ENCODE assay signal across 1 cellular context in genomic region chr15:67254238-67255175, GRCh38.
TF ChIP-seq lines count a peak whose summit lies in the region.

TSS of gene AAGAB (minus strand) at chr15:67254661. CDS start at chr15:67254631, 30 bp downstream.
TSS of gene IQCH (plus strand) at chr15:67254786. CDS start at chr15:67254897, 111 bp downstream.

TF ChIP-seq in HepG2, 621 proteins besides CTCF, POLR2A, EP300 and RAD21 (continued from another document and continues in another):
- TF ChIP-seq ZNF350 (CRISPR knock-in tag; IDR thresholded peaks at IDR 0.05; ENCODE audit: borderline replicate concordance, low read depth) (peak; percentile 92; the same call in 1 of the 2 replicates), NR2F6 (IDR thresholded peaks at IDR 0.05) (no peak), NR2F6 (CRISPR knock-in tag; IDR thresholded peaks at IDR 0.05) (no peak; the same call in 1 of the 2 replicates), SAP130 (CRISPR knock-in tag; IDR thresholded peaks at IDR 0.05; ENCODE audit: low read depth) (peak; percentile 100), MED1 (CRISPR knock-in tag; IDR thresholded peaks at IDR 0.05) (peak; percentile 45; the same call in 1 of the 2 replicates), GPBP1L1 (CRISPR knock-in tag; IDR thresholded peaks at IDR 0.05) (no peak), SRSF9 (IDR thresholded peaks at IDR 0.05; ENCODE audit: borderline replicate concordance, insufficient read depth, low read depth, low read length, poor library complexity, severe bottlenecking) (no peak), ZNF710 (CRISPR knock-in tag; IDR thresholded peaks at IDR 0.05; ENCODE audit: borderline replicate concordance) (peak; percentile 63; the same call in 1 of the 2 replicates), ATF3 (CRISPR knock-in tag; IDR thresholded peaks at IDR 0.05) (0 out of 2 replicates have a peak, but pooled peaks have one; percentile 22), ZFY (CRISPR knock-in tag; IDR thresholded peaks at IDR 0.05) (peak; percentile 89), ARID4A (CRISPR knock-in tag; IDR thresholded peaks at IDR 0.05; ENCODE audit: borderline replicate concordance) (peak; percentile 100), HIVEP1 (CRISPR knock-in tag; IDR thresholded peaks at IDR 0.05) (peak; percentile 86), PHB2 (IDR thresholded peaks at IDR 0.05; ENCODE audit: partially characterized antibody) (no peak), ZNF121 (CRISPR knock-in tag; IDR thresholded peaks at IDR 0.05) (no peak; the same call in 1 of the 2 replicates), BRCA1 (CRISPR knock-in tag; IDR thresholded peaks at IDR 0.05) (0 out of 2 replicates have a peak, but pooled peaks have one; percentile 37), XRCC5 (optimal IDR thresholded peaks at IDR 0.05; ENCODE audit: low read length) (peak; percentile 92), ATRX (CRISPR knock-in tag; IDR thresholded peaks at IDR 0.05; ENCODE audit: borderline replicate concordance) (no peak), ZSCAN21 (CRISPR knock-in tag; IDR thresholded peaks at IDR 0.05; ENCODE audit: borderline replicate concordance) (peak; percentile 19; the same call in 1 of the 2 replicates), ZKSCAN8 (CRISPR knock-in tag; IDR thresholded peaks at IDR 0.05; ENCODE audit: borderline replicate concordance) (peak; percentile 36; the same call in 1 of the 2 replicates), ZNF709 (CRISPR knock-in tag; IDR thresholded peaks at IDR 0.05) (no peak), SUZ12 (IDR thresholded peaks at IDR 0.05; ENCODE audit: low read depth, low read length) (no peak), NONO (IDR thresholded peaks at IDR 0.05) (no peak), NONO (CRISPR knock-in tag; conservative IDR thresholded peaks at IDR 0.05) (peak; percentile 86), RFX5 (IDR thresholded peaks at IDR 0.05; ENCODE audit: low read depth, low read length) (peak; percentile 94), HNF4A (CRISPR knock-in tag; IDR thresholded peaks at IDR 0.05) (0 out of 2 replicates have a peak, but pooled peaks have one; percentile 30), ZNF724P (CRISPR knock-in tag; IDR thresholded peaks at IDR 0.05; ENCODE audit: borderline replicate concordance) (peak; percentile 55; the same call in 1 of the 2 replicates), PLRG1 (conservative IDR thresholded peaks at IDR 0.05) (no peak), KLF9 (CRISPR knock-in tag; IDR thresholded peaks at IDR 0.05; ENCODE audit: low read depth) (0 out of 2 replicates have a peak, but pooled peaks have one; percentile 35), KLF13 (CRISPR knock-in tag; IDR thresholded peaks at IDR 0.05) (peak; percentile 73; the same call in 1 of the 2 replicates), ZNF547 (CRISPR knock-in tag; IDR thresholded peaks at IDR 0.05) (peak; percentile 67; the same call in 1 of the 2 replicates), ZNF850 (CRISPR knock-in tag; conservative IDR thresholded peaks at IDR 0.05) (peak; percentile 79; the same call in 1 of the 2 replicates), ZNF30 (CRISPR knock-in tag; IDR thresholded peaks at IDR 0.05) (no peak), SMAD9 (CRISPR knock-in tag; IDR thresholded peaks at IDR 0.05) (0 out of 2 replicates have a peak, but pooled peaks have one; percentile 30)
- TF ChIP-seq, protein P1, sequence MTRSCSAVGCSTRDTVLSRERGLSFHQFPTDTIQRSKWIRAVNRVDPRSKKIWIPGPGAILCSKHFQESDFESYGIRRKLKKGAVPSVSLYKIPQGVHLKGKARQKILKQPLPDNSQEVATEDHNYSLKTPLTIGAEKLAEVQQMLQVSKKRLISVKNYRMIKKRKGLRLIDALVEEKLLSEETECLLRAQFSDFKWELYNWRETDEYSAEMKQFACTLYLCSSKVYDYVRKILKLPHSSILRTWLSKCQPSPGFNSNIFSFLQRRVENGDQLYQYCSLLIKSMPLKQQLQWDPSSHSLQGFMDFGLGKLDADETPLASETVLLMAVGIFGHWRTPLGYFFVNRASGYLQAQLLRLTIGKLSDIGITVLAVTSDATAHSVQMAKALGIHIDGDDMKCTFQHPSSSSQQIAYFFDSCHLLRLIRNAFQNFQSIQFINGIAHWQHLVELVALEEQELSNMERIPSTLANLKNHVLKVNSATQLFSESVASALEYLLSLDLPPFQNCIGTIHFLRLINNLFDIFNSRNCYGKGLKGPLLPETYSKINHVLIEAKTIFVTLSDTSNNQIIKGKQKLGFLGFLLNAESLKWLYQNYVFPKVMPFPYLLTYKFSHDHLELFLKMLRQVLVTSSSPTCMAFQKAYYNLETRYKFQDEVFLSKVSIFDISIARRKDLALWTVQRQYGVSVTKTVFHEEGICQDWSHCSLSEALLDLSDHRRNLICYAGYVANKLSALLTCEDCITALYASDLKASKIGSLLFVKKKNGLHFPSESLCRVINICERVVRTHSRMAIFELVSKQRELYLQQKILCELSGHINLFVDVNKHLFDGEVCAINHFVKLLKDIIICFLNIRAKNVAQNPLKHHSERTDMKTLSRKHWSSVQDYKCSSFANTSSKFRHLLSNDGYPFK (CRISPR knock-in tag; IDR thresholded peaks at IDR 0.05; ENCODE audit: borderline replicate concordance): peak; percentile 90
- TF ChIP-seq, protein P2, sequence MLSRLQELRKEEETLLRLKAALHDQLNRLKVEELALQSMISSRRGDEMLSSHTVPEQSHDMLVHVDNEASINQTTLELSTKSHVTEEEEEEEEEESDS (CRISPR knock-in tag; IDR thresholded peaks at IDR 0.05; ENCODE audit: borderline replicate concordance): no peak
- TF ChIP-seq, protein P3, sequence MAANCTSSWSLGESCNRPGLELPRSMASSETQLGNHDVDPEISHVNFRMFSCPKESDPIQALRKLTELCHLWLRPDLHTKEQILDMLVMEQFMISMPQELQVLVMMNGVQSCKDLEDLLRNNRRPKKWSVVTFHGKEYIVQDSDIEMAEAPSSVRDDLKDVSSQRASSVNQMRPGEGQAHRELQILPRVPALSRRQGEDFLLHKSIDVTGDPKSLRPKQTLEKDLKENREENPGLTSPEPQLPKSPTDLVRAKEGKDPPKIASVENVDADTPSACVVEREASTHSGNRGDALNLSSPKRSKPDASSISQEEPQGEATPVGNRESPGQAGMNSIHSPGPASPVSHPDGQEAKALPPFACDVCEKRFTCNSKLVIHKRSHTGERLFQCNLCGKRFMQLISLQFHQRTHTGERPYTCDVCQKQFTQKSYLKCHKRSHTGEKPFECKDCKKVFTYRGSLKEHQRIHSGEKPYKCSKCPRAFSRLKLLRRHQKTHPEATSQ (CRISPR knock-in tag; IDR thresholded peaks at IDR 0.05; ENCODE audit: borderline replicate concordance): no peak
- TF ChIP-seq, protein P4, sequence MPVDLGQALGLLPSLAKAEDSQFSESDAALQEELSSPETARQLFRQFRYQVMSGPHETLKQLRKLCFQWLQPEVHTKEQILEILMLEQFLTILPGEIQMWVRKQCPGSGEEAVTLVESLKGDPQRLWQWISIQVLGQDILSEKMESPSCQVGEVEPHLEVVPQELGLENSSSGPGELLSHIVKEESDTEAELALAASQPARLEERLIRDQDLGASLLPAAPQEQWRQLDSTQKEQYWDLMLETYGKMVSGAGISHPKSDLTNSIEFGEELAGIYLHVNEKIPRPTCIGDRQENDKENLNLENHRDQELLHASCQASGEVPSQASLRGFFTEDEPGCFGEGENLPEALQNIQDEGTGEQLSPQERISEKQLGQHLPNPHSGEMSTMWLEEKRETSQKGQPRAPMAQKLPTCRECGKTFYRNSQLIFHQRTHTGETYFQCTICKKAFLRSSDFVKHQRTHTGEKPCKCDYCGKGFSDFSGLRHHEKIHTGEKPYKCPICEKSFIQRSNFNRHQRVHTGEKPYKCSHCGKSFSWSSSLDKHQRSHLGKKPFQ (CRISPR knock-in tag; IDR thresholded peaks at IDR 0.05; ENCODE audit: insufficient replicate concordance): no peak
- TF ChIP-seq, protein P5, sequence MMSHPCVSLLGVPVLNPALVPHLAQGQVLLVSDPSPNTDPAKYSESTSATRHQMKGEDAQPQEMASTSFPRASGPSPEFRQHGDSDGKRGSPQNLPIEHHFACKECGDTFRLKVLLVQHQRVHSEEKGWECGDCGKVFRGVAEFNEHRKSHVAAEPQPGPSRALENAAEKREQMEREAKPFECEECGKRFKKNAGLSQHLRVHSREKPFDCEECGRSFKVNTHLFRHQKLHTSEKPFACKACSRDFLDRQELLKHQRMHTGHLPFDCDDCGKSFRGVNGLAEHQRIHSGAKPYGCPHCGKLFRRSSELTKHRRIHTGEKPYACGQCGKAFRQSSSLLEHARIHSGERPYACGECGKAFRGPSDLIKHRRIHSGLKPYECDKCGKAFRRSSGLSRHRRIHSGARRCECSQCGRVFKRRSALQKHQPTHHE (CRISPR knock-in tag; IDR thresholded peaks at IDR 0.05; ENCODE audit: borderline replicate concordance): no peak
- TF ChIP-seq, protein P6, sequence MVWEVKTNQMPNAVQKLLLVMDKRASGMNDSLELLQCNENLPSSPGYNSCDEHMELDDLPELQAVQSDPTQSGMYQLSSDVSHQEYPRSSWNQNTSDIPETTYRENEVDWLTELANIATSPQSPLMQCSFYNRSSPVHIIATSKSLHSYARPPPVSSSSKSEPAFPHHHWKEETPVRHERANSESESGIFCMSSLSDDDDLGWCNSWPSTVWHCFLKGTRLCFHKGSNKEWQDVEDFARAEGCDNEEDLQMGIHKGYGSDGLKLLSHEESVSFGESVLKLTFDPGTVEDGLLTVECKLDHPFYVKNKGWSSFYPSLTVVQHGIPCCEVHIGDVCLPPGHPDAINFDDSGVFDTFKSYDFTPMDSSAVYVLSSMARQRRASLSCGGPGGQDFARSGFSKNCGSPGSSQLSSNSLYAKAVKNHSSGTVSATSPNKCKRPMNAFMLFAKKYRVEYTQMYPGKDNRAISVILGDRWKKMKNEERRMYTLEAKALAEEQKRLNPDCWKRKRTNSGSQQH (CRISPR knock-in tag; IDR thresholded peaks at IDR 0.05; ENCODE audit: low read depth): peak; percentile 80; the same call in 1 of the 2 replicates
- TF ChIP-seq, protein P7, sequence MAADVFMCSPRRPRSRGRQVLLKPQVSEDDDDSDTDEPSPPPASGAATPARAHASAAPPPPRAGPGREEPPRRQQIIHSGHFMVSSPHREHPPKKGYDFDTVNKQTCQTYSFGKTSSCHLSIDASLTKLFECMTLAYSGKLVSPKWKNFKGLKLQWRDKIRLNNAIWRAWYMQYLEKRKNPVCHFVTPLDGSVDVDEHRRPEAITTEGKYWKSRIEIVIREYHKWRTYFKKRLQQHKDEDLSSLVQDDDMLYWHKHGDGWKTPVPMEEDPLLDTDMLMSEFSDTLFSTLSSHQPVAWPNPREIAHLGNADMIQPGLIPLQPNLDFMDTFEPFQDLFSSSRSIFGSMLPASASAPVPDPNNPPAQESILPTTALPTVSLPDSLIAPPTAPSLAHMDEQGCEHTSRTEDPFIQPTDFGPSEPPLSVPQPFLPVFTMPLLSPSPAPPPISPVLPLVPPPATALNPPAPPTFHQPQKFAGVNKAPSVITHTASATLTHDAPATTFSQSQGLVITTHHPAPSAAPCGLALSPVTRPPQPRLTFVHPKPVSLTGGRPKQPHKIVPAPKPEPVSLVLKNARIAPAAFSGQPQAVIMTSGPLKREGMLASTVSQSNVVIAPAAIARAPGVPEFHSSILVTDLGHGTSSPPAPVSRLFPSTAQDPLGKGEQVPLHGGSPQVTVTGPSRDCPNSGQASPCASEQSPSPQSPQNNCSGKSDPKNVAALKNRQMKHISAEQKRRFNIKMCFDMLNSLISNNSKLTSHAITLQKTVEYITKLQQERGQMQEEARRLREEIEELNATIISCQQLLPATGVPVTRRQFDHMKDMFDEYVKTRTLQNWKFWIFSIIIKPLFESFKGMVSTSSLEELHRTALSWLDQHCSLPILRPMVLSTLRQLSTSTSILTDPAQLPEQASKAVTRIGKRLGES (CRISPR knock-in tag; IDR thresholded peaks at IDR 0.05; ENCODE audit: borderline replicate concordance): no peak
